In genomic region chr4:128573781-128574508, GRCh38 we compare ENCODE assay signal across 2 cellular contexts.
A peak's percentile ranks its signal among the peaks of the same experiment; 100 is the strongest.
TF ChIP-seq lines count a peak whose summit lies in the region.

No MANE protein-coding gene starts in this region.

TF ChIP-seq in IMR-90, 13 proteins besides CTCF, POLR2A, EP300 and RAD21:
- no peak for TF ChIP-seq USF2 (IDR thresholded peaks at IDR 0.05; ENCODE audit: low read depth, low read length)
- TF ChIP-seq RCOR1 (IDR thresholded peaks at IDR 0.05; ENCODE audit: insufficient replicate concordance, low read length) = peak; percentile 75
- peak; percentile 27 for TF ChIP-seq FOS (IDR thresholded peaks at IDR 0.05; ENCODE audit: low read depth, low read length)
- no peak for TF ChIP-seq SMC3 (IDR thresholded peaks at IDR 0.05; ENCODE audit: low read depth, low read length)
- TF ChIP-seq, protein P1, sequence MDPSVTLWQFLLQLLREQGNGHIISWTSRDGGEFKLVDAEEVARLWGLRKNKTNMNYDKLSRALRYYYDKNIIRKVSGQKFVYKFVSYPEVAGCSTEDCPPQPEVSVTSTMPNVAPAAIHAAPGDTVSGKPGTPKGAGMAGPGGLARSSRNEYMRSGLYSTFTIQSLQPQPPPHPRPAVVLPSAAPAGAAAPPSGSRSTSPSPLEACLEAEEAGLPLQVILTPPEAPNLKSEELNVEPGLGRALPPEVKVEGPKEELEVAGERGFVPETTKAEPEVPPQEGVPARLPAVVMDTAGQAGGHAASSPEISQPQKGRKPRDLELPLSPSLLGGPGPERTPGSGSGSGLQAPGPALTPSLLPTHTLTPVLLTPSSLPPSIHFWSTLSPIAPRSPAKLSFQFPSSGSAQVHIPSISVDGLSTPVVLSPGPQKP (IDR thresholded peaks at IDR 0.05; ENCODE audit: borderline replicate concordance, low read depth, low read length) = no peak

TF ChIP-seq in HEK293T, 16 proteins besides CTCF, POLR2A, EP300 and RAD21 (continued from another document):
- TF ChIP-seq FOXK2 (IDR thresholded peaks at IDR 0.05) = no peak
- TF ChIP-seq ELF4 (IDR thresholded peaks at IDR 0.05) = no peak
- TF ChIP-seq TARDBP (IDR thresholded peaks at IDR 0.05) = no peak
- no peak for TF ChIP-seq FOXM1 (IDR thresholded peaks at IDR 0.05; ENCODE audit: borderline replicate concordance)
- no peak for TF ChIP-seq ZNF384 (IDR thresholded peaks at IDR 0.05)
- TF ChIP-seq LEF1 (IDR thresholded peaks at IDR 0.05; ENCODE audit: borderline replicate concordance) = no peak
- no peak for TF ChIP-seq SP1 (IDR thresholded peaks at IDR 0.05)
- TF ChIP-seq BHLHE40 (IDR thresholded peaks at IDR 0.05; ENCODE audit: borderline replicate concordance) = no peak
- no peak for TF ChIP-seq CTBP1 (IDR thresholded peaks at IDR 0.05; ENCODE audit: borderline replicate concordance)
- TF ChIP-seq ARNT (IDR thresholded peaks at IDR 0.05) = no peak
- TF ChIP-seq L3MBTL2 (conservative IDR thresholded peaks at IDR 0.05) = no peak
TF ChIP-seq in HEK293T: peak in this region for 0.
